Comparison of ENCODE assay signal across 9 cellular contexts in genomic region chr11:32385998-32386397, GRCh38. TPM values are rescaled to one million over a fixed set of nuclear protein-coding genes. Genes with fewer than 3 reads are reported as not detected.
DNase-seq lines count a peak whose midpoint lies in the region; ATAC-seq, FAIRE-seq and TF ChIP-seq lines count a peak whose summit lies in the region.
"Had no signal": no experiment of that assay in that cellular context is flagged by ENCODE, and none has a peak within 500 bp of the region (broad histone marks: within the 10 kb centered on the region; RNA-seq: fewer than 3 reads in every experiment).

No MANE protein-coding gene starts in this region.

- H3K36me3 ChIP-seq in left ventricle myocardium inferior (no peaks in the 10 kb centered on the region), lower lobe of right lung (no peaks in the 10 kb centered on the region)

- no peak for TF ChIP-seq POLR2A in GM12892 (IDR thresholded peaks at IDR 0.05; ENCODE audit: low read depth, low read length)

- ATAC-seq in HG03045 (IDR thresholded peaks at IDR 0.05; ENCODE audit: unreplicated experiment) (no peak), lower lobe of right lung (no peak)

- TF ChIP-seq CTCF in GM13977 (IDR thresholded peaks at IDR 0.05; ENCODE audit: extremely low read depth, insufficient read depth, missing control alignments) = peak; percentile 32
- peak; percentile 62 for TF ChIP-seq CTCF in left ventricle myocardium inferior (IDR thresholded peaks at IDR 0.05; ENCODE audit: borderline replicate concordance)
- TF ChIP-seq CTCF in lower lobe of right lung (IDR thresholded peaks at IDR 0.05) = no peak

- DNase-seq in A172 (ENCODE audit: low spot score) (peak; percentile 84), GM13977 (ENCODE audit: low spot score) (no peak), RKO (ENCODE audit: low spot score) (peak; percentile 72), left ventricle myocardium inferior (no peak), lower lobe of right lung (no peak), GM12892 (ENCODE audit: insufficient read length) (no peak)
- DNase-seq in stimulated activated CD4-positive, alpha-beta T cell treated with anti-CD3 and anti-CD28 coated beads, Interleukin-15, amount 100 ng/mL, for 24 hours = no peak

- H3K4me1 ChIP-seq in left ventricle myocardium inferior = peaks cover 15% of the 10 kb centered on the region
- no peaks in the 10 kb centered on the region for H3K4me1 ChIP-seq in lower lobe of right lung

- H3K4me3 ChIP-seq in left ventricle myocardium inferior = no peak overlapping the region
- no peak overlapping the region for H3K4me3 ChIP-seq in lower lobe of right lung

- FAIRE-seq in GM12892 (lab: Jason Lieb, UNC) = no peak
- FAIRE-seq: endometrium had no signal

- H3K27me3 ChIP-seq in left ventricle myocardium inferior (ENCODE audit: low read depth) (peaks cover 19% of the 10 kb centered on the region), lower lobe of right lung (ENCODE audit: low read depth) (peaks cover 17% of the 10 kb centered on the region)

- H3K27ac ChIP-seq in left ventricle myocardium inferior (replicated peaks) (no peak overlapping the region), lower lobe of right lung (no peak overlapping the region)

- intact Hi-C loops in left ventricle myocardium inferior (cut with micrococcal nuclease) = no loop called here
- intact Hi-C loops in lower lobe of right lung (cut with DNase I) = no loop called here

- H3K9me3 ChIP-seq in left ventricle myocardium inferior (replicated peaks) = no peaks in the 10 kb centered on the region
- no peaks in the 10 kb centered on the region for H3K9me3 ChIP-seq in lower lobe of right lung

- in situ Hi-C loops in GM13977 (cut with MboI; ENCODE audit: low pct_unique_long_range_greater_than_20kb, low sequenced_read_pairs, unreplicated experiment) = no loop called here

RNA-seq across cellular contexts. Expression of gene WT1, which starts 49.3 kb away (rescaled TPM):
- total RNA-seq in A172 (2014; rRNA removed; shearing (Covaris generic)) = 1.9 and 6.4 TPM in 2 replicates
- total RNA-seq in left ventricle myocardium inferior (2.0 TPM), lower lobe of right lung (1.2 TPM)
- 0.21 TPM for polyA plus RNA-seq in GM12892 (2012; ENCODE audit: missing spikeins)

Comparison
In these comparisons a context has a peak if more than half of its experiments do, and no peak if none do; other contexts are left out.
1. DNase-seq: peak in A172 (single experiment) and RKO (single experiment); none in GM13977 (single experiment), left ventricle myocardium inferior (single experiment), lower lobe of right lung (single experiment), stimulated activated CD4-positive, alpha-beta T cell treated with anti-CD3 and anti-CD28 coated beads, Interleukin-15, amount 100 ng/mL, for 24 hours (single experiment) and GM12892 (single experiment).